ENCODE assay signal across 2 cellular contexts in genomic region chr12:55425954-55426353, GRCh38.
TF ChIP-seq lines count a peak whose summit lies in the region.

Gene OR6C76, plus strand, starts transcription at chr12:55426254. Its CDS starts 0 bp downstream, at chr12:55426254.

TF ChIP-seq in GM23338, 12 proteins besides CTCF, POLR2A, EP300 and RAD21:
- TF ChIP-seq ZNF462 (CRISPR knock-in tag; IDR thresholded peaks at IDR 0.05) (no peak), STAT1 (IDR thresholded peaks at IDR 0.05; ENCODE audit: unreplicated experiment) (no peak), EZH2 (IDR thresholded peaks at IDR 0.05; ENCODE audit: low read depth, unreplicated experiment) (no peak), ZNF331 (CRISPR knock-in tag; IDR thresholded peaks at IDR 0.05; ENCODE audit: low read depth) (no peak), JUNB (IDR thresholded peaks at IDR 0.05; ENCODE audit: unreplicated experiment) (no peak)

TF ChIP-seq in neural cell, 6 proteins besides CTCF, POLR2A, EP300 and RAD21 (continued from another document):
- no peak for TF ChIP-seq REST (IDR thresholded peaks at IDR 0.05; ENCODE audit: borderline replicate concordance)
- no peak for TF ChIP-seq MXI1 (conservative IDR thresholded peaks at IDR 0.05; ENCODE audit: poor library complexity, severe bottlenecking)
